ENCODE assay signal across 3 cellular contexts in the genomic region with DNA sequence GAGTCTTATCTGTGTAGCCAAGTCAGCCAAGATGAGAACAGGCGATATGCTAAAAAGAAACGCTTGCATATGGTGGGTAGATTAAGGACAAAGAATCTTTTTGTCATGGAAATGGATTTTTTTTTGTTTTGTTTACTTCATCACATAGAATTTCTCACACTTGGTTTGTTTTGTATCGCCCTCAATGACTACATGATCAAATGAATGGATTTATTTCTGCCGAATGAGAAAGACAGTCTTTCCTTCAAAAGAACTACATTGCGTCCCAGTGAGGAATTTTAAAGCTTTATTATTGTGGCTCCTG.
TF ChIP-seq lines count a peak whose summit lies in the region.

No MANE protein-coding gene starts in this region.

TF ChIP-seq in SK-N-SH, 30 proteins besides CTCF, POLR2A, EP300 and RAD21:
- TF ChIP-seq EZH2phosphoT487 (IDR thresholded peaks at IDR 0.05; ENCODE audit: borderline replicate concordance, low read depth), result peak; percentile 24; the same call in 1 of the 2 replicates
- no peak for TF ChIP-seq JUND (IDR thresholded peaks at IDR 0.05)

TF ChIP-seq in SK-N-SH treated with all-trans-retinoic acid at 6 μM for 48 hours, 23 proteins besides CTCF, POLR2A, EP300 and RAD21:
- TF ChIP-seq RARB (CRISPR knock-in tag; IDR thresholded peaks at IDR 0.05) (no peak), ZFP30 (CRISPR knock-in tag; IDR thresholded peaks at IDR 0.05) (no peak), ZFP3 (CRISPR knock-in tag; IDR thresholded peaks at IDR 0.05) (no peak), ISL1 (CRISPR knock-in tag; IDR thresholded peaks at IDR 0.05) (no peak), GLIS3 (CRISPR knock-in tag; IDR thresholded peaks at IDR 0.05) (no peak), ZNF70 (CRISPR knock-in tag; IDR thresholded peaks at IDR 0.05) (no peak), CSDC2 (CRISPR knock-in tag; IDR thresholded peaks at IDR 0.05) (no peak), ESRRG (CRISPR knock-in tag; IDR thresholded peaks at IDR 0.05) (no peak), TCF4 (CRISPR knock-in tag; IDR thresholded peaks at IDR 0.05; ENCODE audit: borderline replicate concordance) (no peak), PPARA (CRISPR knock-in tag; IDR thresholded peaks at IDR 0.05; ENCODE audit: borderline replicate concordance) (no peak), TOX (CRISPR knock-in tag; IDR thresholded peaks at IDR 0.05; ENCODE audit: borderline replicate concordance) (no peak), OSR1 (CRISPR knock-in tag; IDR thresholded peaks at IDR 0.05) (no peak), SNAI2 (CRISPR knock-in tag; IDR thresholded peaks at IDR 0.05) (no peak)
- TF ChIP-seq, protein P1, sequence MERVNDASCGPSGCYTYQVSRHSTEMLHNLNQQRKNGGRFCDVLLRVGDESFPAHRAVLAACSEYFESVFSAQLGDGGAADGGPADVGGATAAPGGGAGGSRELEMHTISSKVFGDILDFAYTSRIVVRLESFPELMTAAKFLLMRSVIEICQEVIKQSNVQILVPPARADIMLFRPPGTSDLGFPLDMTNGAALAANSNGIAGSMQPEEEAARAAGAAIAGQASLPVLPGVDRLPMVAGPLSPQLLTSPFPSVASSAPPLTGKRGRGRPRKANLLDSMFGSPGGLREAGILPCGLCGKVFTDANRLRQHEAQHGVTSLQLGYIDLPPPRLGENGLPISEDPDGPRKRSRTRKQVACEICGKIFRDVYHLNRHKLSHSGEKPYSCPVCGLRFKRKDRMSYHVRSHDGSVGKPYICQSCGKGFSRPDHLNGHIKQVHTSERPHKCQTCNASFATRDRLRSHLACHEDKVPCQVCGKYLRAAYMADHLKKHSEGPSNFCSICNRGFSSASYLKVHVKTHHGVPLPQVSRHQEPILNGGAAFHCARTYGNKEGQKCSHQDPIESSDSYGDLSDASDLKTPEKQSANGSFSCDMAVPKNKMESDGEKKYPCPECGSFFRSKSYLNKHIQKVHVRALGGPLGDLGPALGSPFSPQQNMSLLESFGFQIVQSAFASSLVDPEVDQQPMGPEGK (CRISPR knock-in tag; IDR thresholded peaks at IDR 0.05; ENCODE audit: borderline replicate concordance), result no peak
- TF ChIP-seq, protein P2, sequence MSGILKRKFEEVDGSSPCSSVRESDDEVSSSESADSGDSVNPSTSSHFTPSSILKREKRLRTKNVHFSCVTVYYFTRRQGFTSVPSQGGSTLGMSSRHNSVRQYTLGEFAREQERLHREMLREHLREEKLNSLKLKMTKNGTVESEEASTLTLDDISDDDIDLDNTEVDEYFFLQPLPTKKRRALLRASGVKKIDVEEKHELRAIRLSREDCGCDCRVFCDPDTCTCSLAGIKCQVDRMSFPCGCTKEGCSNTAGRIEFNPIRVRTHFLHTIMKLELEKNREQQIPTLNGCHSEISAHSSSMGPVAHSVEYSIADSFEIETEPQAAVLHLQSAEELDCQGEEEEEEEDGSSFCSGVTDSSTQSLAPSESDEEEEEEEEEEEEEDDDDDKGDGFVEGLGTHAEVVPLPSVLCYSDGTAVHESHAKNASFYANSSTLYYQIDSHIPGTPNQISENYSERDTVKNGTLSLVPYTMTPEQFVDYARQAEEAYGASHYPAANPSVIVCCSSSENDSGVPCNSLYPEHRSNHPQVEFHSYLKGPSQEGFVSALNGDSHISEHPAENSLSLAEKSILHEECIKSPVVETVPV (CRISPR knock-in tag; IDR thresholded peaks at IDR 0.05), result no peak

TF ChIP-seq in H1, 55 proteins besides CTCF, POLR2A, EP300 and RAD21:
- no peak for TF ChIP-seq EGR1 (IDR thresholded peaks at IDR 0.05; ENCODE audit: borderline replicate concordance, low read depth, low read length)
- TF ChIP-seq TEAD4 (IDR thresholded peaks at IDR 0.05; ENCODE audit: low read depth, low read length), result no peak
- no peak for TF ChIP-seq GABPA (IDR thresholded peaks at IDR 0.05; ENCODE audit: borderline replicate concordance, insufficient read depth, low read length)
